15 cellular contexts compared by ENCODE assay signal in genomic region chr2:226172314-226172713, GRCh38.
DNase-seq lines count a peak whose midpoint lies in the region; ATAC-seq and TF ChIP-seq lines count a peak whose summit lies in the region.
"Had no signal": no experiment of that assay in that cellular context is flagged by ENCODE, and none has a peak within 500 bp of the region (broad histone marks: within the 10 kb centered on the region; RNA-seq: fewer than 3 reads in every experiment).

No MANE protein-coding gene starts in this region.

- H3K9me3 Mint-ChIP-seq in neural crest cell, result peaks cover 9% of the 10 kb centered on the region
- no peaks in the 10 kb centered on the region for H3K9me3 Mint-ChIP-seq in activated T-cell treated with anti-CD3 and anti-CD28 coated beads, Interleukin-2, amount 50 U/mL, for 72 hours

- DNase-seq in kidney tubule cell (ENCODE audit: low spot score) (peak; percentile 6), neural crest cell (ENCODE audit: low read depth, low spot score) (no peak), thyroid gland (peak; percentile 58 to 68), HK-2 (ENCODE audit: unreplicated experiment) (no peak)
- DNase-seq in activated T-cell treated with anti-CD3 and anti-CD28 coated beads, Interleukin-2, amount 50 U/mL, for 72 hours, result no peak
- DNase-seq: C1 segment of cervical spinal cord; Calu3; CD4-positive, alpha-beta memory T cell; COR-L47; DMS153; DND-41; GM23248; H7; HCEC 1CT had no signal

- H3K27me3 ChIP-seq in thyroid gland, result no peaks in the 10 kb centered on the region

- intact Hi-C loops in thyroid gland (cut with DNase I), result no loop called here

- ATAC-seq in activated T-cell treated with anti-CD3 and anti-CD28 coated beads, Interleukin-2, amount 50 U/mL, for 72 hours (replicated peaks in 1 of 2), result no peak
- ATAC-seq in GM19395 (IDR thresholded peaks at IDR 0.05; ENCODE audit: unreplicated experiment), result no peak

- no peak overlapping the region for H3K4me3 Mint-ChIP-seq in neural crest cell
- H3K4me3 Mint-ChIP-seq in activated T-cell treated with anti-CD3 and anti-CD28 coated beads, Interleukin-2, amount 50 U/mL, for 72 hours, result no peak overlapping the region
- H3K4me3 Mint-ChIP-seq: CD4-positive, alpha-beta memory T cell had no signal

- peaks cover 0 to 15% of the 10 kb centered on the region in 2 donors for H3K4me1 ChIP-seq in thyroid gland

- peak in 1 of 2 donors; percentile 74 for TF ChIP-seq POLR2A in thyroid gland (IDR thresholded peaks at IDR 0.05)

- H3K4me1 Mint-ChIP-seq in neural crest cell, result peaks cover 3% of the 10 kb centered on the region
- H3K4me1 Mint-ChIP-seq in activated T-cell treated with anti-CD3 and anti-CD28 coated beads, Interleukin-2, amount 50 U/mL, for 72 hours (ENCODE audit: low read depth), result no peaks in the 10 kb centered on the region
- H3K4me1 Mint-ChIP-seq: CD4-positive, alpha-beta memory T cell had no signal

- no peaks in the 10 kb centered on the region for H3K36me3 ChIP-seq in thyroid gland

- peak overlapping the region in 1 of 3 donors; percentile 22 for H3K4me3 ChIP-seq in thyroid gland (replicated peaks in 1 of 3)
- H3K4me3 ChIP-seq: GM23248 had no signal

- H3K27ac ChIP-seq in thyroid gland, result peak overlapping the region; percentile 76 to 87 (median 83)
- H3K27ac ChIP-seq: GM23248 had no signal

- no peaks in the 10 kb centered on the region for H3K27me3 Mint-ChIP-seq in neural crest cell (ENCODE audit: low read depth)
- peaks cover 13% of the 10 kb centered on the region for H3K27me3 Mint-ChIP-seq in activated T-cell treated with anti-CD3 and anti-CD28 coated beads, Interleukin-2, amount 50 U/mL, for 72 hours (ENCODE audit: low read depth)

- WGBS in thyroid gland, 2 donors, result 32 to 45% methylated on average over 4 of the region's 4 CpGs

- no peaks in the 10 kb centered on the region for H3K9me3 ChIP-seq in thyroid gland

- no peaks in the 10 kb centered on the region for H3K36me3 Mint-ChIP-seq in neural crest cell (ENCODE audit: low read depth)
- H3K36me3 Mint-ChIP-seq in activated T-cell treated with anti-CD3 and anti-CD28 coated beads, Interleukin-2, amount 50 U/mL, for 72 hours (ENCODE audit: insufficient read depth in 2 of 2), result no peaks in the 10 kb centered on the region
- H3K36me3 Mint-ChIP-seq: CD4-positive, alpha-beta memory T cell had no signal

- TF ChIP-seq CTCF in neural crest cell (conservative IDR thresholded peaks at IDR 0.05) (no peak), thyroid gland (IDR thresholded peaks at IDR 0.05) (no peak)

- H3K27ac Mint-ChIP-seq in neural crest cell (ENCODE audit: unreplicated experiment), result peak overlapping the region; percentile 31
- no peak overlapping the region for H3K27ac Mint-ChIP-seq in activated T-cell treated with anti-CD3 and anti-CD28 coated beads, Interleukin-2, amount 50 U/mL, for 72 hours
- H3K27ac Mint-ChIP-seq: CD4-positive, alpha-beta memory T cell had no signal

Comparison
In these comparisons a context has a peak if more than half of its experiments do, and no peak if none do; other contexts are left out.
1. DNase-seq: peak in kidney tubule cell (single experiment) and thyroid gland (2 of 2); none in neural crest cell (single experiment), HK-2 (single experiment) and activated T-cell treated with anti-CD3 and anti-CD28 coated beads, Interleukin-2, amount 50 U/mL, for 72 hours (0 of 2).